17 cellular contexts compared by ENCODE assay signal in genomic region chr2:4324531-4324930, GRCh38.
DNase-seq lines count a peak whose midpoint lies in the region; ATAC-seq and TF ChIP-seq lines count a peak whose summit lies in the region.
"Had no signal": no experiment of that assay in that cellular context is flagged by ENCODE, and none has a peak within 500 bp of the region (broad histone marks: within the 10 kb centered on the region; RNA-seq: fewer than 3 reads in every experiment).

No MANE protein-coding gene starts in this region.

- H3K27me3 ChIP-seq in foreskin keratinocyte: no peaks in the 10 kb centered on the region
- H3K27me3 ChIP-seq: BE2C had no signal

- no peak for ATAC-seq in foreskin keratinocyte
- ATAC-seq in omental fat pad (ENCODE audit: low FRiP score): no peak

- no peak for TF ChIP-seq CTCF in foreskin keratinocyte (conservative IDR thresholded peaks at IDR 0.05)
- TF ChIP-seq CTCF in omental fat pad (IDR thresholded peaks at IDR 0.05): no peak

- DNase-seq in NCI-H146 treated with DMSO at 0.1 percent for 48 hours (lab: John Stamatoyannopoulos, UW; ENCODE audit: unreplicated experiment) (peak; percentile 90), NCI-H69 (lab: John Stamatoyannopoulos, UW) (peak; percentile 11), foreskin keratinocyte (peak; percentile 20 to 79), posterior cingulate gyrus (no peak), dedifferentiated amniotic fluid mesenchymal stem cell (ENCODE audit: extremely low spot score) (no peak), omental fat pad (ENCODE audit: low spot score) (no peak), COLO668 (lab: John Stamatoyannopoulos, UW; ENCODE audit: unreplicated experiment) (no peak)
- DNase-seq: ACHN; BE2C; C1 segment of cervical spinal cord; Caco-2; CD4-positive, CD25-positive, alpha-beta regulatory T cell; CD8-positive, alpha-beta memory T cell; GM23248; HCEC 1CT; IMR-90 had no signal

- H3K4me1 ChIP-seq in foreskin keratinocyte: no peaks in the 10 kb centered on the region
- H3K4me1 ChIP-seq: BE2C, Caco-2 had no signal

- intact Hi-C loops in posterior cingulate gyrus (cut with DNase I): no loop called here

- no peak overlapping the region for H3K27ac ChIP-seq in foreskin keratinocyte
- H3K27ac ChIP-seq: GM23248, HL-60 had no signal

Comparison
In these comparisons a context has a peak if more than half of its experiments do, and no peak if none do; other contexts are left out.
1. DNase-seq: peak in NCI-H146 treated with DMSO at 0.1 percent for 48 hours (single experiment), NCI-H69 (single experiment) and foreskin keratinocyte (2 of 2); none in posterior cingulate gyrus (0 of 10), dedifferentiated amniotic fluid mesenchymal stem cell (single experiment), omental fat pad (single experiment) and COLO668 (single experiment).